ENCODE assay signal across 18 cellular contexts in genomic region chr2:9033385-9034175, GRCh38. TPM values are rescaled to one million over a fixed set of nuclear protein-coding genes. Genes with fewer than 3 reads are reported as not detected.
A peak's percentile ranks its signal among the peaks of the same experiment; 100 is the strongest.
DNase-seq lines count a peak whose midpoint lies in the region; ATAC-seq and TF ChIP-seq lines count a peak whose summit lies in the region.
"Had no signal": no experiment of that assay in that cellular context is flagged by ENCODE, and none has a peak within 500 bp of the region (broad histone marks: within the 10 kb centered on the region; RNA-seq: fewer than 3 reads in every experiment).

No MANE protein-coding gene starts in this region.

- H3K36me3 Mint-ChIP-seq in activated CD8-positive, alpha-beta memory T cell treated with anti-CD3 and anti-CD28 coated beads, Interleukin-2, amount 10 ng/mL, durations not matched to agents 7 days and 5 days = no peaks in the 10 kb centered on the region

- peaks cover 1 to 6% of the 10 kb centered on the region in 2 donors for H3K9me3 ChIP-seq in neuronal stem cell (replicated peaks in 1 of 2; ENCODE audit: control insufficient read depth in 2 of 2, insufficient read depth in 1 of 2, low read depth in 1 of 2, low read length in 2 of 2)
- H3K9me3 ChIP-seq: right atrium auricular region, thyroid gland had no signal

- H3K4me2 ChIP-seq in neuronal stem cell (ENCODE audit: insufficient read depth, low read length, poor library complexity, severe bottlenecking) = no peak overlapping the region

- WGBS in neuronal stem cell (ENCODE audit: extremely low coverage in 2 of 2, insufficient read length in 2 of 2, insufficient replicate concordance in 1 of 2), 2 donors = no CpG with 5 or more reads among the region's 7 CpGs

- H3K23ac ChIP-seq in neuronal stem cell (ENCODE audit: low read depth, low read length, poor library complexity) = no peak overlapping the region

- no peaks in the 10 kb centered on the region for H3K36me3 ChIP-seq in neuronal stem cell (replicated peaks in 1 of 2; ENCODE audit: control insufficient read depth in 2 of 2, insufficient read depth in 2 of 2, low read length in 2 of 2)
- H3K36me3 ChIP-seq: left ventricle myocardium inferior, right atrium auricular region, thyroid gland had no signal

- no peak overlapping the region for H3K4ac ChIP-seq in neuronal stem cell (ENCODE audit: low read length)

- no peak overlapping the region for H2AK5ac ChIP-seq in neuronal stem cell (ENCODE audit: low read depth, low read length)

- no peak overlapping the region for H3K4me3 Mint-ChIP-seq in activated CD8-positive, alpha-beta memory T cell treated with anti-CD3 and anti-CD28 coated beads, Interleukin-2, amount 10 ng/mL, durations not matched to agents 7 days and 5 days
- H3K4me3 Mint-ChIP-seq: naive thymus-derived CD8-positive, alpha-beta T cell had no signal

- H3K18ac ChIP-seq in neuronal stem cell (ENCODE audit: low read length) = no peak overlapping the region

- H4K8ac ChIP-seq in neuronal stem cell (ENCODE audit: low read depth, low read length) = no peak overlapping the region

- H3K27ac ChIP-seq in VCaP = peak overlapping the region; percentile 88
- no peak overlapping the region for H3K27ac ChIP-seq in neuronal stem cell (replicated peaks; ENCODE audit: low read length)
- H3K27ac ChIP-seq: left ventricle myocardium inferior, right atrium auricular region, thyroid gland had no signal

- H2BK5ac ChIP-seq in neuronal stem cell (ENCODE audit: low read length) = no peak overlapping the region

- no peak for DNase-seq in activated CD8-positive, alpha-beta memory T cell treated with anti-CD3 and anti-CD28 coated beads, Interleukin-2, amount 10 ng/mL, durations not matched to agents 7 days and 5 days
- no peak for DNase-seq in activated CD8-positive, alpha-beta memory T cell treated with anti-CD3 and anti-CD28 coated beads for 24 hours
- peak; percentile 78 for DNase-seq in NCI-H1694 treated with DMSO at 0.1 percent for 48 hours (lab: John Stamatoyannopoulos, UW)
- DNase-seq in neuronal stem cell (ENCODE audit: low spot score) = no peak
- DNase-seq in midbrain (lab: John Stamatoyannopoulos, UW) = no peak
- no peak for DNase-seq in NCI-H1930 (lab: John Stamatoyannopoulos, UW)
- DNase-seq: activated CD4-positive, alpha-beta T cell treated with anti-CD3 and anti-CD28 coated beads, Interleukin-2, amount 50 U/mL, for 1 hour; aorta; DMS53; hypothalamus; left ventricle myocardium inferior; naive thymus-derived CD8-positive, alpha-beta T cell; stimulated activated CD4-positive, alpha-beta T cell treated with anti-CD3 and anti-CD28 coated beads, Interleukin-2, amount 100 ng/mL, for 24 hours; stimulated activated CD8-positive, alpha-beta memory T cell treated with anti-CD3 and anti-CD28 coated beads, Interleukin-4, amount 100 ng/mL, for 48 hours; thyroid gland had no signal

- H3K9me3 Mint-ChIP-seq in activated CD8-positive, alpha-beta memory T cell treated with anti-CD3 and anti-CD28 coated beads, Interleukin-2, amount 10 ng/mL, durations not matched to agents 7 days and 5 days (ENCODE audit: low read depth) = peaks cover 2% of the 10 kb centered on the region

- CTCF ChIA-PET in activated CD8-positive, alpha-beta memory T cell treated with anti-CD3 and anti-CD28 coated beads, Interleukin-2, amount 10 ng/mL, durations not matched to agents 7 days and 5 days (lab: Charles Lee) = no interaction called here

- peaks cover 0 to 2% of the 10 kb centered on the region in 2 donors for H3K4me1 ChIP-seq in neuronal stem cell (ENCODE audit: control insufficient read depth in 2 of 2, insufficient read depth in 1 of 2, low read depth in 1 of 2, low read length in 2 of 2)
- H3K4me1 ChIP-seq: left ventricle myocardium inferior, right atrium auricular region, thyroid gland had no signal

- H3K27ac Mint-ChIP-seq in activated CD8-positive, alpha-beta memory T cell treated with anti-CD3 and anti-CD28 coated beads, Interleukin-2, amount 10 ng/mL, durations not matched to agents 7 days and 5 days = no peak overlapping the region

- no peak overlapping the region for H3K9ac ChIP-seq in neuronal stem cell (ENCODE audit: low read depth, low read length, poor library complexity)

- no peak overlapping the region for H2BK12ac ChIP-seq in neuronal stem cell (ENCODE audit: low read length)

- peaks cover 17% of the 10 kb centered on the region for H3K4me1 Mint-ChIP-seq in activated CD8-positive, alpha-beta memory T cell treated with anti-CD3 and anti-CD28 coated beads, Interleukin-2, amount 10 ng/mL, durations not matched to agents 7 days and 5 days

- H4K91ac ChIP-seq in neuronal stem cell (ENCODE audit: low read depth, low read length, poor library complexity) = no peak overlapping the region

- peaks cover 49% of the 10 kb centered on the region for H3K27me3 Mint-ChIP-seq in activated CD8-positive, alpha-beta memory T cell treated with anti-CD3 and anti-CD28 coated beads, Interleukin-2, amount 10 ng/mL, durations not matched to agents 7 days and 5 days

- no peak overlapping the region for H2BK15ac ChIP-seq in neuronal stem cell (ENCODE audit: low read length)

- ATAC-seq in activated CD8-positive, alpha-beta memory T cell treated with anti-CD3 and anti-CD28 coated beads, Interleukin-2, amount 10 ng/mL, durations not matched to agents 7 days and 5 days = peak; percentile 53
- no peak for ATAC-seq in HG02759 (IDR thresholded peaks at IDR 0.05; ENCODE audit: unreplicated experiment)
- ATAC-seq: naive thymus-derived CD8-positive, alpha-beta T cell had no signal

- H3K79me1 ChIP-seq in neuronal stem cell (ENCODE audit: low read depth, low read length) = no peaks in the 10 kb centered on the region

- peak overlapping the region; percentile 4 for H2AFZ ChIP-seq in neuronal stem cell (ENCODE audit: low read length)

- no peak overlapping the region for H3K14ac ChIP-seq in neuronal stem cell (ENCODE audit: low read length)

- no peak overlapping the region for H3K4me3 ChIP-seq in neuronal stem cell (ENCODE audit: low read length in 2 of 2)
- H3K4me3 ChIP-seq: left ventricle myocardium inferior, right atrium auricular region, thyroid gland had no signal

- H3K27me3 ChIP-seq in neuronal stem cell (ENCODE audit: control insufficient read depth in 3 of 3, insufficient read depth in 3 of 3, low read depth in 1 of 3, low read length in 3 of 3) = no peaks in the 10 kb centered on the region
- H3K27me3 ChIP-seq: right atrium auricular region, thyroid gland had no signal

- TF ChIP-seq CTCF in VCaP (conservative IDR thresholded peaks at IDR 0.05) = no peak

- no peak overlapping the region for H2BK120ac ChIP-seq in neuronal stem cell (ENCODE audit: low read depth, low read length)

RNA-seq across cellular contexts. Expression of gene MBOAT2, which starts 30.1 kb away (rescaled TPM):
- total RNA-seq in activated CD8-positive, alpha-beta memory T cell treated with anti-CD3 and anti-CD28 coated beads, Interleukin-2, amount 10 ng/mL, durations not matched to agents 7 days and 5 days = 1 to 10 TPM; 8.0 to 8.8 TPM
- polyA plus RNA-seq in neuronal stem cell (2013, experiment 1 of 2) = 21.3 TPM
- 22.7 TPM for polyA plus RNA-seq in neuronal stem cell (2013, experiment 2 of 2)
